In genomic region chr3:131067983-131068382, GRCh38 we compare ENCODE assay signal across 20 cellular contexts. TPM values are rescaled to one million over a fixed set of nuclear protein-coding genes. Genes with fewer than 3 reads are reported as not detected.
A peak's percentile ranks its signal among the peaks of the same experiment; 100 is the strongest.
DNase-seq lines count a peak whose midpoint lies in the region; ATAC-seq, FAIRE-seq and TF ChIP-seq lines count a peak whose summit lies in the region.
"Had no signal": no experiment of that assay in that cellular context is flagged by ENCODE, and none has a peak within 500 bp of the region (broad histone marks: within the 10 kb centered on the region; RNA-seq: fewer than 3 reads in every experiment).

No MANE protein-coding gene starts in this region.

- ATAC-seq in GM21723 (IDR thresholded peaks at IDR 0.05; ENCODE audit: unreplicated experiment), result peak; percentile 47
- ATAC-seq: effector memory CD8-positive, alpha-beta T cell had no signal

- H3K4me1 ChIP-seq in mesendoderm (ENCODE audit: control insufficient read depth, low read depth, low read length), result no peaks in the 10 kb centered on the region

- no peaks in the 10 kb centered on the region for H3K79me2 ChIP-seq in mesendoderm (ENCODE audit: control insufficient read depth, insufficient read depth, low read length)

- H4K5ac ChIP-seq in mesendoderm (ENCODE audit: low read length), result no peak overlapping the region

- no peaks in the 10 kb centered on the region for H3K36me3 ChIP-seq in mesendoderm (ENCODE audit: control insufficient read depth, insufficient read depth, low read length)
- H3K36me3 ChIP-seq: brain microvascular endothelial cell had no signal

- no peak overlapping the region for H3K4me2 ChIP-seq in mesendoderm (ENCODE audit: low read length)

- no peak overlapping the region for H3K9ac ChIP-seq in mesendoderm (ENCODE audit: low read length)

- no peak overlapping the region for H3K56ac ChIP-seq in mesendoderm (ENCODE audit: low read length)

- no peaks in the 10 kb centered on the region for H3K79me1 ChIP-seq in mesendoderm (ENCODE audit: low read length)

- H3K18ac ChIP-seq in mesendoderm (ENCODE audit: low read length), result no peak overlapping the region

- H2BK5ac ChIP-seq in mesendoderm (ENCODE audit: low read length), result no peak overlapping the region

- H3K27ac ChIP-seq in mesendoderm (ENCODE audit: low read depth, low read length), result no peak overlapping the region
- H3K27ac ChIP-seq: brain microvascular endothelial cell, tibial nerve, VCaP had no signal

- peak; percentile 31 for FAIRE-seq in GM18507 (lab: Jason Lieb, UNC)
- FAIRE-seq: colon had no signal

- DNase-seq in GM18507 (ENCODE audit: extremely low spot score, insufficient read length, low read depth) (no peak), NCI-H524 (lab: John Stamatoyannopoulos, UW) (peak; percentile 49 to 70), left kidney (ENCODE audit: low read depth, low spot score) (peak; percentile 10), mesendoderm (no peak), erythroblast (lab: John Stamatoyannopoulos, UW) (no peak), DMS53 (lab: John Stamatoyannopoulos, UW) (no peak)
- DNase-seq: activated CD8-positive, alpha-beta memory T cell treated with anti-CD3 and anti-CD28 coated beads, Interleukin-2, amount 50 U/mL, for 4 hours; activated effector memory CD4-positive, alpha-beta T cell treated with Interleukin-2 at 50 U/mL for 16 hours; brain microvascular endothelial cell; CD8-positive, alpha-beta memory T cell; DND-41; effector memory CD8-positive, alpha-beta T cell; NCI-H2029 treated with DMSO at 0.1 percent for 48 hours; posterior cingulate gyrus; stimulated activated CD4-positive, alpha-beta T cell treated with anti-CD3 and anti-CD28 coated beads, Interleukin-1b, Interleukin-23, amount 100 ng/mL, for 48 hours; stimulated activated naive CD4-positive, alpha-beta T cell had no signal

- no peak overlapping the region for H3K4me3 ChIP-seq in mesendoderm (ENCODE audit: low read length)
- H3K4me3 ChIP-seq: tibial nerve had no signal

- no peak for TF ChIP-seq POLR2A in erythroblast (IDR thresholded peaks at IDR 0.05; ENCODE audit: low read length)

- no peak overlapping the region for H2BK15ac ChIP-seq in mesendoderm (replicated peaks; ENCODE audit: low read depth)

- H3K27me3 ChIP-seq in mesendoderm (ENCODE audit: insufficient read depth, low read length, poor library complexity), result no peaks in the 10 kb centered on the region
- H3K27me3 ChIP-seq: brain microvascular endothelial cell, tibial nerve had no signal

- H4K8ac ChIP-seq in mesendoderm (ENCODE audit: low read depth, low read length), result no peak overlapping the region

- H2BK120ac ChIP-seq in mesendoderm (ENCODE audit: low read depth, low read length), result no peak overlapping the region

- no peak overlapping the region for H2AK5ac ChIP-seq in mesendoderm (ENCODE audit: low read length)

- no peak overlapping the region for H3K4ac ChIP-seq in mesendoderm (ENCODE audit: low read depth, low read length)

- H3K23ac ChIP-seq in mesendoderm (ENCODE audit: low read length), result no peak overlapping the region

RNA-seq across cellular contexts. Expression of gene NEK11, which starts 41.3 kb away (rescaled TPM):
- polyA plus RNA-seq in mesendoderm (2013, experiment 1 of 2), result 1.3 TPM
- 1.1 TPM for polyA plus RNA-seq in mesendoderm (2013, experiment 2 of 2)

RNA-seq across cellular contexts. Expression of gene ASTE1, which starts 41.4 kb away (rescaled TPM):
- 4.9 TPM for polyA plus RNA-seq in mesendoderm (2013, experiment 1 of 2)
- polyA plus RNA-seq in mesendoderm (2013, experiment 2 of 2), result 5.0 TPM

Comparison
In these comparisons a context has a peak if more than half of its experiments do, and no peak if none do; other contexts are left out.
1. DNase-seq: peak in NCI-H524 (2 of 2) and left kidney (single experiment); none in GM18507 (single experiment), mesendoderm (single experiment), erythroblast (0 of 2) and DMS53 (single experiment).